Comparison of ENCODE assay signal across 20 cellular contexts in the genomic region with DNA sequence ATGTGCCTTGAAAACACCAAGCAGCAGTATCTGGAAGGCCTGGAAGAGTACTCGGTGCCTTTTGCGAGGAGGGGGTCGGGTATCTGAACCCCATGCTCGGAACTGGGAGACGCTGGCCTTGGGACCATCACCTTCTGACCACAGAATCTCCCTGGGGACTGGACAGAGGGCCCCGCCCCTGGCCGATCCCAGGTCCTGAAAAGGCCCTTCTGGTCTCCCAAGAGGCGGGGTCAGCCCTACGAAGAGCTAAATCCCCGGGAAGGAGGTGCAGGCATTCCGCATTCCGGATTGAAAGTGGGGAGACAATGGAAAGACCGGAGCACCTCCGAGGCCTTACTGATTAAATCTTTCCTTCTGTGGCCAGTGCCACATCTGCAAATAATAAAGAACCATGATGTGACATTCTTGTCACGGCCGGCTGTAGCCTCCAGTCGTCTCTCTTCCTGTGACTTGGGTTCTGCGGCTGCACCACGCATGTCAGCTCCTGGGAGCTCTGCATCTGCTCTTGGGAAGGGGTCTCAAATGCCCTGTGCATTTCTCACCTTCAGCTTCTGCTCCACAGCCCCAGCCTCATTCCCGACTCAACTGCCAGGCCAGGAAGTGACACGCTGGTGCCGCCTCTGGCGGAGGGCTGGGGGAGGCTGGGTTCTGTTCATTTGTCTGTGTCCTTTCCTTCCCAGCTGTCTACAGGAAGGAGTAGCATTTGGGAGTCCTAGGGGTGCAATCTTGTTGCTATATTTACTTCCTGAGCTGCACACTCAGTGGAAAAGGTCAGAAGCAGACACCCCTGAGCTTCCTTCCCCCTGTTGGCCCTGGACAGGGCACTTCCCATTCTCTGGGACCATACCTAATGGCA.
DNase-seq lines count a peak whose midpoint lies in the region; ATAC-seq, FAIRE-seq and TF ChIP-seq lines count a peak whose summit lies in the region.
"Had no signal": no experiment of that assay in that cellular context is flagged by ENCODE, and none has a peak within 500 bp of the region (broad histone marks: within the 10 kb centered on the region; RNA-seq: fewer than 3 reads in every experiment).

No MANE protein-coding gene starts in this region.

- peaks cover 3% of the 10 kb centered on the region for H3K27me3 Mint-ChIP-seq in activated CD8-positive, alpha-beta memory T cell treated with anti-CD3 and anti-CD28 coated beads, Interleukin-2, amount 10 ng/mL, durations not matched to agents 7 days and 5 days
- H3K27me3 Mint-ChIP-seq: activated naive CD8-positive, alpha-beta T cell treated with anti-CD3 and anti-CD28 coated beads for 36 hours; naive thymus-derived CD8-positive, alpha-beta T cell had no signal

- H3K4me3 ChIP-seq in dorsolateral prefrontal cortex (no peak overlapping the region), lung (no peak overlapping the region), pancreas (no peak overlapping the region)
- H3K4me3 ChIP-seq: lower lobe of right lung, tibial nerve had no signal

- 74 to 82% methylated on average over 23 of the region's 23 CpGs for whole genome bisulfite sequencing in lung, 2 donors
- WGBS in pancreas, 2 donors, result 87% methylated on average over 21 to 23 of the region's 23 CpGs

- CTCF ChIA-PET in activated CD8-positive, alpha-beta memory T cell treated with anti-CD3 and anti-CD28 coated beads, Interleukin-2, amount 10 ng/mL, durations not matched to agents 7 days and 5 days (lab: Charles Lee), result interaction anchor here (2.2 kb wide), 1 partner anchor 12 kb away, joined by 9 read pairs; no protein-coding TSS in a partner anchor

- H3K4me3 Mint-ChIP-seq in activated CD8-positive, alpha-beta memory T cell treated with anti-CD3 and anti-CD28 coated beads, Interleukin-2, amount 10 ng/mL, durations not matched to agents 7 days and 5 days, result no peak overlapping the region
- H3K4me3 Mint-ChIP-seq: activated naive CD8-positive, alpha-beta T cell treated with anti-CD3 and anti-CD28 coated beads for 36 hours; activated T-cell treated with anti-CD3 and anti-CD28 coated beads, Interleukin-2, amount 50 U/mL, for 72 hours; naive thymus-derived CD8-positive, alpha-beta T cell; stimulated activated naive B cell treated with anti-CD40 and anti-IgM and Interleukin-4, amounts not matched to agents 10 μg/mL and 1 μg/mL and 100 μg/mL, for 72 hours had no signal

- FAIRE-seq in pancreas (lab: Jason Lieb, UNC), result no peak
- FAIRE-seq: A204.1 had no signal

- ATAC-seq in activated CD8-positive, alpha-beta memory T cell treated with anti-CD3 and anti-CD28 coated beads, Interleukin-2, amount 10 ng/mL, durations not matched to agents 7 days and 5 days, result no peak
- ATAC-seq in lung (ENCODE audit: insufficient read depth, low FRiP score), result no peak
- no peak for ATAC-seq in pancreas
- no peak for ATAC-seq in GM21737 (IDR thresholded peaks at IDR 0.05; ENCODE audit: unreplicated experiment)
- ATAC-seq: activated T-cell treated with anti-CD3 and anti-CD28 coated beads, Interleukin-2, amount 50 U/mL, for 72 hours; lower lobe of right lung; naive thymus-derived CD8-positive, alpha-beta T cell; PC-3; stimulated activated naive B cell treated with anti-CD40 and anti-IgM and Interleukin-4, amounts not matched to agents 10 μg/mL and 1 μg/mL and 100 μg/mL, for 72 hours had no signal

- H3K36me3 ChIP-seq in lung (ENCODE audit: control insufficient read depth in 2 of 2, insufficient read depth in 2 of 2, low read length in 2 of 2), result no peaks in the 10 kb centered on the region
- no peaks in the 10 kb centered on the region for H3K36me3 ChIP-seq in pancreas
- H3K36me3 ChIP-seq: brain microvascular endothelial cell, lower lobe of right lung had no signal

- peaks cover 7% of the 10 kb centered on the region for H3K4me1 Mint-ChIP-seq in activated CD8-positive, alpha-beta memory T cell treated with anti-CD3 and anti-CD28 coated beads, Interleukin-2, amount 10 ng/mL, durations not matched to agents 7 days and 5 days
- H3K4me1 Mint-ChIP-seq: naive thymus-derived CD8-positive, alpha-beta T cell had no signal

- H3K27ac Mint-ChIP-seq in activated CD8-positive, alpha-beta memory T cell treated with anti-CD3 and anti-CD28 coated beads, Interleukin-2, amount 10 ng/mL, durations not matched to agents 7 days and 5 days, result no peak overlapping the region
- H3K27ac Mint-ChIP-seq: activated naive CD8-positive, alpha-beta T cell treated with anti-CD3 and anti-CD28 coated beads for 36 hours; activated T-cell treated with anti-CD3 and anti-CD28 coated beads, Interleukin-2, amount 50 U/mL, for 72 hours; naive thymus-derived CD8-positive, alpha-beta T cell; stimulated activated naive B cell treated with anti-CD40 and anti-IgM and Interleukin-4, amounts not matched to agents 10 μg/mL and 1 μg/mL and 100 μg/mL, for 72 hours had no signal

- no peaks in the 10 kb centered on the region for H3K9me3 Mint-ChIP-seq in activated CD8-positive, alpha-beta memory T cell treated with anti-CD3 and anti-CD28 coated beads, Interleukin-2, amount 10 ng/mL, durations not matched to agents 7 days and 5 days (ENCODE audit: low read depth)
- H3K9me3 Mint-ChIP-seq: activated naive CD8-positive, alpha-beta T cell treated with anti-CD3 and anti-CD28 coated beads for 36 hours; activated T-cell treated with anti-CD3 and anti-CD28 coated beads, Interleukin-2, amount 50 U/mL, for 72 hours; naive thymus-derived CD8-positive, alpha-beta T cell; stimulated activated naive B cell treated with anti-CD40 and anti-IgM and Interleukin-4, amounts not matched to agents 10 μg/mL and 1 μg/mL and 100 μg/mL, for 72 hours had no signal

- peak overlapping the region in 41 of 59 donors; percentile 1 to 82 (median 53) for H3K27ac ChIP-seq in dorsolateral prefrontal cortex
- H3K27ac ChIP-seq in lung (ENCODE audit: low read depth in 1 of 2, low read length in 1 of 2), result peak overlapping the region in 1 of 2 donors; percentile 15
- peak overlapping the region; percentile 14 for H3K27ac ChIP-seq in temporal lobe (ENCODE audit: low read depth, low read length)
- no peak overlapping the region for H3K27ac ChIP-seq in pancreas
- H3K27ac ChIP-seq: brain microvascular endothelial cell, C4-2B, lower lobe of right lung, tibial nerve had no signal

- H3K9me3 ChIP-seq in lung (ENCODE audit: control insufficient read depth in 2 of 2, insufficient read depth in 1 of 2, low read length in 1 of 2), result no peaks in the 10 kb centered on the region
- H3K9me3 ChIP-seq in pancreas, result no peaks in the 10 kb centered on the region
- H3K9me3 ChIP-seq: lower lobe of right lung, tibial nerve had no signal

- no peak for TF ChIP-seq CTCF in dorsolateral prefrontal cortex (IDR thresholded peaks at IDR 0.05 in 54 of 56, conservative IDR thresholded peaks at IDR 0.05 in 2 of 56; ENCODE audit: low read depth in 1 of 56, partially characterized antibody in 56 of 56)
- no peak for TF ChIP-seq CTCF in lung (IDR thresholded peaks at IDR 0.05; ENCODE audit: control extremely low read depth, extremely low read depth)
- no peak for TF ChIP-seq CTCF in pancreas (IDR thresholded peaks at IDR 0.05)

- H3K36me3 Mint-ChIP-seq in activated CD8-positive, alpha-beta memory T cell treated with anti-CD3 and anti-CD28 coated beads, Interleukin-2, amount 10 ng/mL, durations not matched to agents 7 days and 5 days, result no peaks in the 10 kb centered on the region
- H3K36me3 Mint-ChIP-seq: activated naive CD8-positive, alpha-beta T cell treated with anti-CD3 and anti-CD28 coated beads for 36 hours; naive thymus-derived CD8-positive, alpha-beta T cell; stimulated activated naive B cell treated with anti-CD40 and anti-IgM and Interleukin-4, amounts not matched to agents 10 μg/mL and 1 μg/mL and 100 μg/mL, for 72 hours had no signal

- H3K4me1 ChIP-seq in lung (ENCODE audit: control insufficient read depth in 2 of 2, insufficient read depth in 2 of 2, low read length in 2 of 2), result no peaks in the 10 kb centered on the region
- H3K4me1 ChIP-seq in pancreas, result no peaks in the 10 kb centered on the region
- H3K4me1 ChIP-seq: tibial nerve had no signal

- H3K27me3 ChIP-seq in dorsolateral prefrontal cortex (no peaks in the 10 kb centered on the region), lung (ENCODE audit: control insufficient read depth, insufficient read depth) (no peaks in the 10 kb centered on the region), pancreas (no peaks in the 10 kb centered on the region)
- H3K27me3 ChIP-seq: brain microvascular endothelial cell, tibial nerve had no signal

- DNase-seq in activated CD8-positive, alpha-beta memory T cell treated with anti-CD3 and anti-CD28 coated beads, Interleukin-2, amount 10 ng/mL, durations not matched to agents 7 days and 5 days, result peak; percentile 31
- no peak for DNase-seq in activated CD8-positive, alpha-beta memory T cell treated with anti-CD3 and anti-CD28 coated beads, Interleukin-2, amount 50 U/mL, for 4 hours
- DNase-seq in dorsolateral prefrontal cortex (peak in 1 of 10 donors; percentile 2), lung (ENCODE audit: low spot score) (peak; percentile 23), SHP77 (lab: John Stamatoyannopoulos, UW) (no peak), pancreas (no peak)
- DNase-seq: activated naive CD8-positive, alpha-beta T cell treated with anti-CD3 and anti-CD28 coated beads for 36 hours; activated T-cell treated with anti-CD3 and anti-CD28 coated beads, Interleukin-2, amount 50 U/mL, for 72 hours; brain microvascular endothelial cell; lower lobe of right lung; NCI-H1436; NCI-H2171; PC-3; stimulated activated naive B cell treated with anti-CD40 and anti-IgM and Interleukin-4, amounts not matched to agents 10 μg/mL and 1 μg/mL and 100 μg/mL, for 72 hours had no signal

- intact Hi-C loops in dorsolateral prefrontal cortex (cut with DNase I), result loop anchor here in 1 of 2 donors (10.0 kb wide), 1 partner anchor 475 kb away; no protein-coding TSS in a partner anchor
- intact Hi-C loops in pancreas (cut with DNase I), result no loop called here

Comparison
In these comparisons a context has a peak if more than half of its experiments do, and no peak if none do; other contexts are left out.
1. DNase-seq: peak in activated CD8-positive, alpha-beta memory T cell treated with anti-CD3 and anti-CD28 coated beads, Interleukin-2, amount 10 ng/mL, durations not matched to agents 7 days and 5 days (single experiment) and lung (single experiment); none in activated CD8-positive, alpha-beta memory T cell treated with anti-CD3 and anti-CD28 coated beads, Interleukin-2, amount 50 U/mL, for 4 hours (single experiment), SHP77 (0 of 2) and pancreas (0 of 6).
2. H3K27ac ChIP-seq: peak in dorsolateral prefrontal cortex (41 of 59) and temporal lobe (single experiment); none in pancreas (0 of 4).